In genomic region chr6:47631248-47632196, GRCh38 we compare ENCODE assay signal across 9 cellular contexts.
DNase-seq lines count a peak whose midpoint lies in the region; ATAC-seq and TF ChIP-seq lines count a peak whose summit lies in the region.
"Had no signal": no experiment of that assay in that cellular context is flagged by ENCODE, and none has a peak within 500 bp of the region (broad histone marks: within the 10 kb centered on the region; RNA-seq: fewer than 3 reads in every experiment).

No MANE protein-coding gene starts in this region.

- H3K9me3 ChIP-seq in Caco-2 (no peaks in the 10 kb centered on the region), uterus (no peaks in the 10 kb centered on the region)

- POLR2A ChIA-PET in Caco-2 (lab: Charles Lee), result no interaction called here

- CTCF ChIA-PET in Caco-2 (lab: Charles Lee), result interaction anchor here (0.6 to 2.3 kb wide), 13 partner anchors 9 to 212 kb away, joined by 3 to 47 read pairs (median 4); partner anchors contain the start of gene ADGRF4

- TF ChIP-seq POLR2A in uterus (IDR thresholded peaks at IDR 0.05), result no peak

- intact Hi-C loops in Caco-2 (cut with micrococcal nuclease; ENCODE audit: unreplicated experiment) (loop anchor here (1.0 to 2.0 kb wide), 4 partner anchors 15 to 217 kb away; no protein-coding TSS in a partner anchor), uterus (cut with DNase I; ENCODE audit: low total_unique reads) (no loop called here)

- H3K27ac ChIP-seq in uterus, result no peak overlapping the region

- no peaks in the 10 kb centered on the region for H3K27me3 ChIP-seq in Caco-2 (replicated peaks; ENCODE audit: control insufficient read depth, insufficient read depth, low read length)
- no peaks in the 10 kb centered on the region for H3K27me3 ChIP-seq in uterus

- DNase-seq in Caco-2 (peak in 1 of 2 experiments; percentile 53), HS-5 (ENCODE audit: low read depth) (peak; percentile 47), OCI-M1 (lab: John Stamatoyannopoulos, UW) (peak; percentile 92), left lobe of liver (ENCODE audit: low spot score) (no peak), uterus (no peak)
- peak; percentile 44 for DNase-seq in central memory CD4-positive, alpha-beta T cell
- DNase-seq in stimulated activated naive CD4-positive, alpha-beta T cell treated with Interleukin-2 at 50 U/mL for 16 hours (lab: John Stamatoyannopoulos, UW), result no peak

- peaks cover 42% of the 10 kb centered on the region for H3K4me1 ChIP-seq in Caco-2
- H3K4me1 ChIP-seq in uterus, result no peaks in the 10 kb centered on the region

- no peak overlapping the region for H3K4me3 ChIP-seq in Caco-2 (ENCODE audit: low read depth, low read length)
- H3K4me3 ChIP-seq in uterus, result no peak overlapping the region

- H3K36me3 ChIP-seq in Caco-2 (ENCODE audit: control insufficient read depth, insufficient read depth, low read length) (no peaks in the 10 kb centered on the region), uterus (no peaks in the 10 kb centered on the region)

- ATAC-seq in GM19023 (IDR thresholded peaks at IDR 0.05; ENCODE audit: unreplicated experiment) (peak; percentile 51), left lobe of liver (peak; percentile 85)

- no peaks in the 10 kb centered on the region for H3K9me3 Mint-ChIP-seq in Caco-2 (ENCODE audit: unreplicated experiment)
- H3K9me3 Mint-ChIP-seq: T-helper 1 cell treated with Interleukin-12 subunit alpha and Interleukin-12 subunit beta and Interleukin-4 antibody, amounts not matched to agents 30 μg/mL and 1 μg/mL, for 36 hours had no signal

- H3K4me3 Mint-ChIP-seq in Caco-2 (ENCODE audit: unreplicated experiment), result no peak overlapping the region
- H3K4me3 Mint-ChIP-seq: T-helper 1 cell treated with Interleukin-12 subunit alpha and Interleukin-12 subunit beta and Interleukin-4 antibody, amounts not matched to agents 30 μg/mL and 1 μg/mL, for 36 hours had no signal

- peaks cover 45% of the 10 kb centered on the region for H3K36me3 Mint-ChIP-seq in Caco-2 (ENCODE audit: insufficient read depth, unreplicated experiment)

- peak overlapping the region; percentile 84 for H3K27ac Mint-ChIP-seq in Caco-2 (ENCODE audit: unreplicated experiment)
- H3K27ac Mint-ChIP-seq: T-helper 1 cell treated with Interleukin-12 subunit alpha and Interleukin-12 subunit beta and Interleukin-4 antibody, amounts not matched to agents 30 μg/mL and 1 μg/mL, for 36 hours had no signal

- TF ChIP-seq CTCF in Caco-2 (IDR thresholded peaks at IDR 0.05; ENCODE audit: insufficient read depth in 1 of 2, low read depth in 1 of 2, low read length in 1 of 2, severe bottlenecking in 1 of 2, unreplicated experiment in 1 of 2) (peak; percentile 46 to 68), uterus (IDR thresholded peaks at IDR 0.05) (peak; percentile 33 to 75 (median 55))

- no peaks in the 10 kb centered on the region for H3K27me3 Mint-ChIP-seq in Caco-2 (ENCODE audit: insufficient read depth, unreplicated experiment)

- H3K4me1 Mint-ChIP-seq in Caco-2 (ENCODE audit: low read depth, unreplicated experiment), result peaks cover 27% of the 10 kb centered on the region

- no TSS peak for BruUV-seq in Caco-2 (replicated peaks; lab: Mats Ljungman, UMichigan)

Comparison
In these comparisons a context has a peak if more than half of its experiments do, and no peak if none do; other contexts are left out.
1. DNase-seq: peak in HS-5 (single experiment), OCI-M1 (single experiment) and central memory CD4-positive, alpha-beta T cell (single experiment); none in left lobe of liver (single experiment), uterus (0 of 2) and stimulated activated naive CD4-positive, alpha-beta T cell treated with Interleukin-2 at 50 U/mL for 16 hours (single experiment).